ENCODE assay signal across 1 cellular context in genomic region chr11:6576471-6577373, GRCh38.
TF ChIP-seq lines count a peak whose summit lies in the region.

No MANE protein-coding gene starts in this region.

TF ChIP-seq in K562, 482 proteins besides CTCF, POLR2A, EP300 and RAD21 (continues in another document):
- TF ChIP-seq NR2C1 (IDR thresholded peaks at IDR 0.05): 0 out of 2 replicates have a peak, but pooled peaks have one; percentile 7
- TF ChIP-seq NR2C1 (tag; IDR thresholded peaks at IDR 0.05): no peak
- peak; percentile 18; the same call in 1 of the 2 replicates for TF ChIP-seq MGA (IDR thresholded peaks at IDR 0.05)
- no peak for TF ChIP-seq NCOR1 (IDR thresholded peaks at IDR 0.05)
- TF ChIP-seq CEBPG (CRISPR knock-in tag; IDR thresholded peaks at IDR 0.05): peak; percentile 63; the same call in 1 of the 2 replicates
- TF ChIP-seq CEBPG (tag; conservative IDR thresholded peaks at IDR 0.05 in 1 of 2, IDR thresholded peaks at IDR 0.05 in 1 of 2): peak; percentile 67 to 73; a peak in 3 of 4 replicates
- no peak for TF ChIP-seq CHD7 (IDR thresholded peaks at IDR 0.05; ENCODE audit: low read depth, low read length)
- no peak for TF ChIP-seq NBN (IDR thresholded peaks at IDR 0.05; ENCODE audit: low read depth)
- no peak for TF ChIP-seq PHF8 (IDR thresholded peaks at IDR 0.05; ENCODE audit: borderline replicate concordance, low read length)
- peak; percentile 69; the same call in 1 of the 2 replicates for TF ChIP-seq ATF7 (IDR thresholded peaks at IDR 0.05)
- no peak for TF ChIP-seq GATAD2A (IDR thresholded peaks at IDR 0.05)
- no peak for TF ChIP-seq ZNF347 (CRISPR knock-in tag; IDR thresholded peaks at IDR 0.05; ENCODE audit: low read depth)
- no peak for TF ChIP-seq GABPA (tag; conservative IDR thresholded peaks at IDR 0.05; ENCODE audit: low read depth)
- 0 out of 2 replicates have a peak, but pooled peaks have one; percentile 36 for TF ChIP-seq EP400 (IDR thresholded peaks at IDR 0.05)
- TF ChIP-seq NFIC (IDR thresholded peaks at IDR 0.05): peak; percentile 82
- TF ChIP-seq ZBTB2 (IDR thresholded peaks at IDR 0.05): no peak
- TF ChIP-seq ZBTB49 (CRISPR knock-in tag; IDR thresholded peaks at IDR 0.05; ENCODE audit: borderline replicate concordance): no peak
- 0 out of 2 replicates have a peak, but pooled peaks have one; percentile 56 for TF ChIP-seq CEBPB (tag; IDR thresholded peaks at IDR 0.05)
- peak; percentile 21; the same call in 1 of the 2 replicates for TF ChIP-seq ATF4 (CRISPR knock-in tag; IDR thresholded peaks at IDR 0.05)
- TF ChIP-seq ZBTB1 (CRISPR knock-in tag; IDR thresholded peaks at IDR 0.05; ENCODE audit: borderline replicate concordance, low read depth): no peak
- TF ChIP-seq HDGF (IDR thresholded peaks at IDR 0.05): no peak
- peak; percentile 25; the same call in 1 of the 2 replicates for TF ChIP-seq CXXC5 (CRISPR knock-in tag; IDR thresholded peaks at IDR 0.05)
- TF ChIP-seq EWSR1 (IDR thresholded peaks at IDR 0.05; ENCODE audit: borderline replicate concordance, low read depth, partially characterized antibody): no peak
- peak; percentile 72 for TF ChIP-seq ATF3 (IDR thresholded peaks at IDR 0.05)
- TF ChIP-seq ATF3 (CRISPR knock-in tag; conservative IDR thresholded peaks at IDR 0.05): no peak
